In the genomic region with DNA sequence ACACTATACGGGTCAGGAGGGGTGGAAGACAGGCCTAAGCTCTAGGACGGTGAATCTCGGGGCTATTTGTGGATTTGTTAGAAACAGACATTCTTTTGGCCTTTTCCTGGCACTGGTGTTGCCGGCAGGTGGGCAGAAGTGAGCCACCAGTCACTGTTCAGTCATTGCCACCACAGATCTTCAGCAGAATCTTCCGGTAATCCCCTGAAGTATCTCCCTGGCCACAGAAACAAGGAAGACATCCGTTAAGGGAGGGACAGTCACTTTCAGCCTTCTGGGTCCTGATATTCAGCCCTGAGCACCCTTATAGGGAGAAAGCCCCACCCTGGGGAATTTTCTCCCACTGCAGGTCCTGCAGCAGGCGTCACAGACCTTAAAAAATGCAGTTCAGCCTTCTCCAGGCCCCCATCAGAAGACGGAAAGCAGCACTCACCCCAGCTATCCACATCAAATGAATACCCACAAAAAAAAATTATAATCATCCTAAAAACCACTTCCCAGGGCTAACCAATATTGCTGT, we compare ENCODE assay signal across 16 cellular contexts. TPM values are rescaled to one million over a fixed set of nuclear protein-coding genes. Genes with fewer than 3 reads are reported as not detected.
DNase-seq lines count a peak whose midpoint lies in the region; ATAC-seq and TF ChIP-seq lines count a peak whose summit lies in the region.
"Had no signal": no experiment of that assay in that cellular context is flagged by ENCODE, and none has a peak within 500 bp of the region (broad histone marks: within the 10 kb centered on the region; RNA-seq: fewer than 3 reads in every experiment).

No MANE protein-coding gene starts in this region.

- no peak overlapping the region for H3K9ac ChIP-seq in BLaER1
- H3K9ac ChIP-seq in rectal smooth muscle tissue (ENCODE audit: low read length): no peak overlapping the region

- H3K4me2 ChIP-seq in BLaER1: no peak overlapping the region
- H3K4me2 ChIP-seq: GM23338 had no signal

- H4K20me1 ChIP-seq in BLaER1: 0 out of 2 replicates have a peak, but pooled peaks cover 6% of the 10 kb centered on the region

- H3K27ac ChIP-seq in BLaER1: peak overlapping the region; percentile 35; the same call in 1 of the 2 replicates
- peak overlapping the region; percentile 76 to 88 (median 85) for H3K27ac ChIP-seq in esophagus muscularis mucosa (replicated peaks in 1 of 4)
- peak overlapping the region; percentile 70 for H3K27ac ChIP-seq in rectal smooth muscle tissue (ENCODE audit: low read depth, low read length)

- H3K4me1 ChIP-seq in BLaER1 (peaks cover 31% of the 10 kb centered on the region), esophagus muscularis mucosa (peaks cover 35 to 64% (median 54%) of the 10 kb centered on the region in 4 donors), rectal smooth muscle tissue (ENCODE audit: control insufficient read depth, insufficient read depth, low read length) (peaks cover 28% of the 10 kb centered on the region)

- no peaks in the 10 kb centered on the region for H3K27me3 ChIP-seq in BLaER1
- H3K27me3 ChIP-seq in esophagus muscularis mucosa: no peaks in the 10 kb centered on the region
- H3K27me3 ChIP-seq in rectal smooth muscle tissue (ENCODE audit: control insufficient read depth, insufficient read depth, low read length): no peaks in the 10 kb centered on the region

- peaks cover 19% of the 10 kb centered on the region for H3K4me1 Mint-ChIP-seq in T-helper 17 cell

- no peak for TF ChIP-seq POLR2A in esophagus muscularis mucosa (IDR thresholded peaks at IDR 0.05; ENCODE audit: low read depth)

- WGBS in esophagus muscularis mucosa: 77% methylated on average over 8 of the region's 8 CpGs

- peak overlapping the region; percentile 68 for H3K27ac Mint-ChIP-seq in T-helper 17 cell
- H3K27ac Mint-ChIP-seq: activated T-helper 1 cell treated with anti-CD3 and anti-CD28 coated beads, Interleukin-12 subunit alpha, Interleukin-12 subunit beta, Interleukin-2, Interleukin-4 antibody, amounts not matched to agents 30 ng/mL and 10 ng/mL and 1 ng/mL, durations not matched to agents 14 hours and 24 hours and 36 hours; GM23338 had no signal

- H3K4me3 Mint-ChIP-seq in T-helper 17 cell: no peak overlapping the region
- H3K4me3 Mint-ChIP-seq: activated T-helper 1 cell treated with anti-CD3 and anti-CD28 coated beads, Interleukin-12 subunit alpha, Interleukin-12 subunit beta, Interleukin-2, Interleukin-4 antibody, amounts not matched to agents 30 ng/mL and 10 ng/mL and 1 ng/mL, durations not matched to agents 14 hours and 24 hours and 36 hours; GM23338 had no signal

- intact Hi-C loops in esophagus muscularis mucosa (cut with DNase I): loop anchor here (5.0 kb wide), 1 partner anchor 52 kb away; a partner anchor contains a TSS

- no peaks in the 10 kb centered on the region for H3K27me3 Mint-ChIP-seq in T-helper 17 cell

- no peak for TF ChIP-seq CTCF in esophagus muscularis mucosa (IDR thresholded peaks at IDR 0.05)

- H3K9me3 ChIP-seq in BLaER1 (no peaks in the 10 kb centered on the region), T-helper 17 cell (ENCODE audit: control insufficient read depth, low read length, poor library complexity, severe bottlenecking) (no peaks in the 10 kb centered on the region), esophagus muscularis mucosa (no peaks in the 10 kb centered on the region)

- no peak for ATAC-seq in T-helper 17 cell
- ATAC-seq in GM18517 (IDR thresholded peaks at IDR 0.05; ENCODE audit: unreplicated experiment): no peak
- no peak for ATAC-seq in GM21528 (IDR thresholded peaks at IDR 0.05; ENCODE audit: low FRiP score, unreplicated experiment)
- ATAC-seq: GM23338 had no signal

- TF ChIP-seq EP300 in esophagus muscularis mucosa (IDR thresholded peaks at IDR 0.05): no peak

- H3K36me3 ChIP-seq in BLaER1: peaks cover 89% of the 10 kb centered on the region
- peaks cover 12 to 87% (median 78%) of the 10 kb centered on the region in 4 donors for H3K36me3 ChIP-seq in esophagus muscularis mucosa
- peaks cover 23% of the 10 kb centered on the region for H3K36me3 ChIP-seq in rectal smooth muscle tissue (ENCODE audit: control insufficient read depth, insufficient read depth, low read length)

- H3K36me3 Mint-ChIP-seq in T-helper 17 cell (ENCODE audit: low read depth): peaks cover 17% of the 10 kb centered on the region

- no peak overlapping the region for H3K4me3 ChIP-seq in BLaER1
- H3K4me3 ChIP-seq in esophagus muscularis mucosa: no peak overlapping the region
- no peak overlapping the region for H3K4me3 ChIP-seq in rectal smooth muscle tissue (ENCODE audit: low read length)
- H3K4me3 ChIP-seq: GM23338 had no signal

- DNase-seq in T-helper 17 cell: no peak
- no peak for DNase-seq in esophagus muscularis mucosa (ENCODE audit: extremely low spot score)
- no peak for DNase-seq in DMS 273 (lab: John Stamatoyannopoulos, UW; ENCODE audit: unreplicated experiment)
- no peak for DNase-seq in iPS-NIHi7 (ENCODE audit: extremely low spot score)
- DNase-seq: C1 segment of cervical spinal cord; KG1; NCI-H2081; OCI-M1; stimulated activated CD4-positive, alpha-beta T cell treated with anti-CD3 and anti-CD28 coated beads, Interleukin-15, amount 100 ng/mL, for 24 hours had no signal

RNA-seq across cellular contexts. Expression of a gene that starts 23.2 kb away (rescaled TPM):
- total RNA-seq in T-helper 17 cell (not detected), esophagus muscularis mucosa (10 to 100 TPM; 21.3 to 59.4 (median 39.6) TPM)
- total RNA-seq: activated T-helper 1 cell treated with anti-CD3 and anti-CD28 coated beads, Interleukin-12 subunit alpha, Interleukin-12 subunit beta, Interleukin-2, Interleukin-4 antibody, amounts not matched to agents 30 ng/mL and 10 ng/mL and 1 ng/mL, durations not matched to agents 14 hours and 24 hours and 36 hours; mononuclear cell had no signal

RNA-seq across cellular contexts. Expression of a gene that starts 49.6 kb away (rescaled TPM):
- total RNA-seq in T-helper 17 cell: 100 to 1,000 TPM; 199 to 209 TPM
- 100 to 1,000 TPM; 126 to 213 (median 166) TPM for total RNA-seq in esophagus muscularis mucosa

Comparison
In these comparisons a context has a peak if more than half of its experiments do, and no peak if none do; other contexts are left out.
1. H3K27ac ChIP-seq: peak in every context shown above with its lines; median percentile 85 in esophagus muscularis mucosa; 70 in rectal smooth muscle tissue; 35 in BLaER1.
2. RNA of a gene that starts 23.2 kb away (total RNA-seq): 21.3 to 59.4 TPM in esophagus muscularis mucosa; not detected in T-helper 17 cell; every median in the first group is over 10 times any median in the second.